In the genomic region with DNA sequence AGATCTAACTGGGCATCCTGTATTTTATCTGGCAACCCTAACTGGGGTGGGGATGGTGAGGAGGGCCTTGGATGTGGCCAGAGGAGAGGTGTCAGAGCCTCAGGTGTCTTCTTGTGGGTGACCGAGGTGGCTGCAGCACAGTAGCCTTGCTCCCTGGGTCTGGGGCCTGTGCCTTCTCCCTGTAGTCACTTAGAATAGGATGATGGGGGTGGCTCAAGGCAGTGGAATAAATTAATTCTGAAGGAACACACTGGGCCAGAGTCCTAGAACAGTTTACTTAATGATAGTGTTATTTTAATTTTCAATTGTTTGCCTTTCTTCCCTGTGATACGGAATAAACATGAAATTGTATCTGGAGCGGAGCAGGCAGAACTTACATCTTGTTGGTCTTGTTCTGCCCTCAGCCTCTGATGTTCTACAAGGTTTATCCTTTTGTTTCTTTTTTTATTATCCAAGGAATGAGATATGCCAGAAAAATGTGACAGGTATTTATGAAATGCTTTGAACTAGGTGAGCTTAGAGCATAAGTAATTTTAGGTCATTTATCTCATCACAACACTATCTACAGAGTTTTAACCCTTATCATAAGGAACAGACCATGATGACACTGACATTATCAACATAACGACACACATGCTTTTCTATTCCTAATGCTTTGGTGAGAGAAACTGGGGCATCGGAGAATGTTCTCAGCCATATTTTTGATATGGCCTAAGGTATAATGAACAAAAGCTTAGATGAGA, we compare ENCODE assay signal across 12 cellular contexts. TPM values are rescaled to one million over a fixed set of nuclear protein-coding genes. Genes with fewer than 3 reads are reported as not detected.
DNase-seq lines count a peak whose midpoint lies in the region; ATAC-seq, FAIRE-seq and TF ChIP-seq lines count a peak whose summit lies in the region.
"Had no signal": no experiment of that assay in that cellular context is flagged by ENCODE, and none has a peak within 500 bp of the region (broad histone marks: within the 10 kb centered on the region; RNA-seq: fewer than 3 reads in every experiment).

No MANE protein-coding gene starts in this region.

- POLR2A ChIA-PET in HepG2 (lab: Yijun Ruan, JAX), result no interaction called here

- no peak for FAIRE-seq in HepG2 (lab: Jason Lieb, UNC)

- H3K27ac Mint-ChIP-seq in GM23338, result no peak overlapping the region
- H3K27ac Mint-ChIP-seq: activated CD4-positive, alpha-beta T cell treated with anti-CD3 and anti-CD28 coated beads for 36 hours had no signal

- no peak for TF ChIP-seq POLR2A in HepG2 (IDR thresholded peaks at IDR 0.05; ENCODE audit: insufficient read depth in 1 of 2, low read depth in 2 of 2, low read length in 2 of 2)
- no peak for TF ChIP-seq POLR2A in right lobe of liver (IDR thresholded peaks at IDR 0.05)
- no peak for TF ChIP-seq POLR2A in vagina (IDR thresholded peaks at IDR 0.05)
- TF ChIP-seq POLR2A in ovary (IDR thresholded peaks at IDR 0.05), result no peak

- H3K9me3 Mint-ChIP-seq in GM23338, result no peaks in the 10 kb centered on the region

- in situ Hi-C loops in HepG2 (cut with HindIII; ENCODE audit: extremely low pct_ligation_motif_present, low pct_unique_long_range_greater_than_20kb), result no loop called here

- H3K79me2 ChIP-seq in HepG2 (ENCODE audit: insufficient read depth, low read length) (peaks cover 49% of the 10 kb centered on the region), parathyroid adenoma (peaks cover 12% of the 10 kb centered on the region), GM23338 (replicated peaks; ENCODE audit: insufficient read depth) (peaks cover 70% of the 10 kb centered on the region)

- DNase-seq in HepG2 (ENCODE audit: low spot score), result peak; percentile 25
- no peak for DNase-seq in right lobe of liver
- DNase-seq in left ventricle myocardium superior, result no peak
- DNase-seq in vagina (ENCODE audit: extremely low spot score in 2 of 2), result no peak
- no peak for DNase-seq in GM23338 (ENCODE audit: low spot score)
- DNase-seq in EL, result no peak
- DNase-seq in ovary, result no peak
- DNase-seq: activated CD4-positive, alpha-beta T cell treated with anti-CD3 and anti-CD28 coated beads for 36 hours; aorta; glutamatergic neuron; NCI-H226 had no signal

- no peak overlapping the region for H3K4me3 Mint-ChIP-seq in GM23338
- H3K4me3 Mint-ChIP-seq: activated CD4-positive, alpha-beta T cell treated with anti-CD3 and anti-CD28 coated beads for 36 hours had no signal

- no peaks in the 10 kb centered on the region for H3K36me3 Mint-ChIP-seq in GM23338 (ENCODE audit: low read depth)

- CTCF ChIA-PET in HepG2 (lab: Yijun Ruan, JAX; ENCODE audit: low intra/inter-chr PET ratio, low total read pairs), result no interaction called here

- H3K9ac ChIP-seq in HepG2 (ENCODE audit: insufficient read depth, low read depth, low read length) (no peak overlapping the region), parathyroid adenoma (no peak overlapping the region)

- H3K27me3 Mint-ChIP-seq in GM23338 (ENCODE audit: insufficient read depth, low read depth, poor library complexity), result peaks cover 6% of the 10 kb centered on the region
- H3K27me3 Mint-ChIP-seq: activated CD4-positive, alpha-beta T cell treated with anti-CD3 and anti-CD28 coated beads for 36 hours had no signal

- H3K36me3 ChIP-seq in HepG2 (replicated peaks in 1 of 2; ENCODE audit: control insufficient read depth in 1 of 2, insufficient read depth in 2 of 2, low read length in 2 of 2) (no peaks in the 10 kb centered on the region), right lobe of liver (no peaks in the 10 kb centered on the region), parathyroid adenoma (ENCODE audit: control insufficient read depth, insufficient read depth, low read length) (no peaks in the 10 kb centered on the region), vagina (no peaks in the 10 kb centered on the region), GM23338 (ENCODE audit: insufficient read depth) (no peaks in the 10 kb centered on the region), ovary (no peaks in the 10 kb centered on the region)

- H2AFZ ChIP-seq in HepG2 (ENCODE audit: low read length) (no peak overlapping the region), parathyroid adenoma (no peak overlapping the region), GM23338 (no peak overlapping the region)

- no peaks in the 10 kb centered on the region for H3K27me3 ChIP-seq in HepG2 (ENCODE audit: control insufficient read depth in 1 of 2, insufficient read depth in 2 of 2, low read length in 2 of 2)
- H3K27me3 ChIP-seq in right lobe of liver, result no peaks in the 10 kb centered on the region
- no peaks in the 10 kb centered on the region for H3K27me3 ChIP-seq in parathyroid adenoma (ENCODE audit: control insufficient read depth, insufficient read depth, low read length)
- H3K27me3 ChIP-seq in vagina, result no peaks in the 10 kb centered on the region
- H3K27me3 ChIP-seq in GM23338 (ENCODE audit: insufficient read depth), result no peaks in the 10 kb centered on the region
- H3K27me3 ChIP-seq in ovary, result no peaks in the 10 kb centered on the region

- TF ChIP-seq CTCF in HepG2 (CRISPR knock-in tag; IDR thresholded peaks at IDR 0.05) (no peak), right lobe of liver (IDR thresholded peaks at IDR 0.05) (no peak), parathyroid adenoma (IDR thresholded peaks at IDR 0.05) (no peak), vagina (IDR thresholded peaks at IDR 0.05) (no peak), GM23338 (conservative IDR thresholded peaks at IDR 0.05; ENCODE audit: low read depth in 2 of 2) (no peak), ovary (IDR thresholded peaks at IDR 0.05) (no peak)

- peaks cover 18% of the 10 kb centered on the region for H3K4me1 Mint-ChIP-seq in GM23338

- WGBS in HepG2 (ENCODE audit: low lambda C conversion rate), result 97% methylated on average over 5 of the region's 5 CpGs
- 61% methylated on average over 4 of the region's 5 CpGs for WGBS in right lobe of liver (ENCODE audit: insufficient coverage, low coverage, low lambda C conversion rate, missing lambda C conversion rate)
- WGBS in ovary, 3 donors, result 77 to 86% (median 85%) methylated on average over 5 of the region's 5 CpGs

- H3K4me1 ChIP-seq in HepG2 (ENCODE audit: insufficient read depth, low read length), result peaks cover 95% of the 10 kb centered on the region
- H3K4me1 ChIP-seq in right lobe of liver, result peaks cover 0 to 88% (median 17%) of the 10 kb centered on the region in 4 donors
- H3K4me1 ChIP-seq in parathyroid adenoma, result peaks cover 16% of the 10 kb centered on the region
- peaks cover 83% of the 10 kb centered on the region for H3K4me1 ChIP-seq in vagina
- H3K4me1 ChIP-seq in GM23338 (ENCODE audit: insufficient read depth), result peaks cover 13% of the 10 kb centered on the region
- peaks cover 10% of the 10 kb centered on the region for H3K4me1 ChIP-seq in ovary (ENCODE audit: insufficient read depth)

- H4K20me1 ChIP-seq in HepG2 (ENCODE audit: insufficient read depth, low read length) (no peaks in the 10 kb centered on the region), GM23338 (replicated peaks; ENCODE audit: insufficient read depth) (no peaks in the 10 kb centered on the region; the same call in 1 of the 2 replicates)

- H3F3A ChIP-seq in GM23338 (replicated peaks; ENCODE audit: low read depth), result no peaks in the 10 kb centered on the region

- H3K9me2 ChIP-seq in GM23338 (ENCODE audit: insufficient read depth), result no peaks in the 10 kb centered on the region

- no TSS peak for BruUV-seq in HepG2 (replicated peaks; lab: Mats Ljungman, UMichigan)

- TF ChIP-seq EP300 in HepG2 (IDR thresholded peaks at IDR 0.05; ENCODE audit: low read depth in 2 of 2, low read length in 2 of 2) (no peak), HepG2 (CRISPR knock-in tag; IDR thresholded peaks at IDR 0.05; ENCODE audit: borderline replicate concordance) (no peak), ovary (IDR thresholded peaks at IDR 0.05) (no peak)

- TF ChIP-seq RAD21 in HepG2 (CRISPR knock-in tag; IDR thresholded peaks at IDR 0.05), result no peak

- H3K4me2 ChIP-seq in HepG2 (ENCODE audit: low read depth, low read length), result no peak overlapping the region
- no peak overlapping the region for H3K4me2 ChIP-seq in parathyroid adenoma (ENCODE audit: low read length)
- H3K4me2 ChIP-seq in GM23338, result no peak overlapping the region

- H3K4me3 ChIP-seq in HepG2 (replicated peaks in 1 of 3; ENCODE audit: insufficient read depth in 1 of 3, low read depth in 2 of 3, low read length in 3 of 3), result no peak overlapping the region
- no peak overlapping the region for H3K4me3 ChIP-seq in right lobe of liver
- H3K4me3 ChIP-seq in parathyroid adenoma (ENCODE audit: low read depth, low read length), result no peak overlapping the region
- no peak overlapping the region for H3K4me3 ChIP-seq in vagina
- H3K4me3 ChIP-seq in GM23338, result no peak overlapping the region
- H3K4me3 ChIP-seq in ovary, result no peak overlapping the region

- H3K27ac ChIP-seq in HepG2 (ENCODE audit: extremely low read length, insufficient read depth, low read length) (peak overlapping the region; percentile 5), right lobe of liver (peak overlapping the region in 1 of 3 donors; percentile 0), parathyroid adenoma (peak overlapping the region; percentile 35), vagina (peak overlapping the region; percentile 59), GM23338 (ENCODE audit: low read depth) (no peak overlapping the region), ovary (no peak overlapping the region)

- H3K9me3 ChIP-seq in HepG2 (ENCODE audit: low read length) (no peaks in the 10 kb centered on the region), right lobe of liver (no peaks in the 10 kb centered on the region), parathyroid adenoma (ENCODE audit: control insufficient read depth, low read length) (no peaks in the 10 kb centered on the region), vagina (no peaks in the 10 kb centered on the region), ovary (no peaks in the 10 kb centered on the region)

- ATAC-seq in HepG2 (no peak), right lobe of liver (no peak), left ventricle myocardium superior (peak; percentile 12), GM23338 (no peak)
- ATAC-seq: activated CD4-positive, alpha-beta T cell treated with anti-CD3 and anti-CD28 coated beads for 36 hours had no signal

- intact Hi-C loops in HepG2 (cut with micrococcal nuclease; ENCODE audit: unreplicated experiment) (no loop called here), right lobe of liver (cut with DNase I) (no loop called here), left ventricle myocardium superior (cut with micrococcal nuclease) (loop anchor here (5.0 kb wide), 1 partner anchor 52 kb away; a partner anchor contains a TSS), vagina (cut with DNase I) (no loop called here), ovary (cut with DNase I) (no loop called here)

RNA-seq across cellular contexts. Expression of a gene that starts 51.4 kb away (rescaled TPM):
- total RNA-seq in HepG2 (2016; rRNA removed; fragmentation: Illumina TruSeq; extraction: Trizol) (4.1 and 6.6 TPM in 2 replicates), right lobe of liver (1 to 10 TPM; 5.4 to 9.6 (median 7.7) TPM), left ventricle myocardium superior (12.5 TPM), vagina (21.4 TPM), ovary (10 to 100 TPM; 10.1 to 19.3 (median 15.8) TPM)
- 2.2 and 2.4 TPM in 2 replicates for total RNA-seq in HepG2 (2016; cell fraction: cytosol; rRNA removed; fragmentation: Illumina TruSeq; extraction: Trizol; ENCODE audit: low read depth)
- total RNA-seq in HepG2 (2016; cell fraction: insoluble cytoplasmic fraction; rRNA removed; fragmentation: Illumina TruSeq; extraction: Trizol), result 4.2 and 6.0 TPM in 2 replicates
- total RNA-seq in HepG2 (2016; cell fraction: membrane; rRNA removed; fragmentation: Illumina TruSeq; extraction: Trizol), result 3.5 and 3.9 TPM in 2 replicates
- total RNA-seq in HepG2 (2016; cell fraction: nucleus; rRNA removed; fragmentation: Illumina TruSeq; extraction: Trizol), result 10.2 and 12.6 TPM in 2 replicates
- polyA plus RNA-seq in HepG2 (2011; rRNA removed) (9.2 and 12.6 TPM in 2 replicates), GM23338 (2016; fragmentation: Nextera tagmentation; extraction: Ambion mirVana) (3.1 and 3.9 TPM in 2 replicates), ovary (10 to 100 TPM in 1 of 2 donors, 1 to 10 TPM in 1; 7.6 to 18.8 TPM)
- polyA plus RNA-seq in HepG2 (2011; cell fraction: cytosol; rRNA removed), result 4.7 and 5.6 TPM in 2 replicates
- polyA plus RNA-seq in HepG2 (2011; cell fraction: nucleus; rRNA removed), result 9.3 and 10.3 TPM in 2 replicates
- 7.8 and 9.2 TPM in 2 replicates for polyA plus RNA-seq in HepG2 (2012)
- polyA plus RNA-seq in HepG2 (2016; cell fraction: cytosol; fragmentation: Illumina TruSeq; extraction: Trizol; ENCODE audit: low read depth), result 0.29 and 0.41 TPM in 2 replicates
- 6.5 and 7.8 TPM in 2 replicates for polyA plus RNA-seq in HepG2 (2016; cell fraction: insoluble cytoplasmic fraction; fragmentation: Illumina TruSeq; extraction: Trizol; ENCODE audit: low read depth)
- polyA plus RNA-seq in HepG2 (2016; cell fraction: membrane; fragmentation: Illumina TruSeq; extraction: Trizol; ENCODE audit: low read depth), result 1.3 and 1.7 TPM in 2 replicates
- polyA plus RNA-seq in HepG2 (2016; cell fraction: nucleus; fragmentation: Illumina TruSeq; extraction: Trizol; ENCODE audit: insufficient read depth, low read depth), result 9.3 TPM in 2 replicates
- polyA minus RNA-seq in HepG2 (2011; rRNA and poly(A)+ RNA removed; ENCODE audit: low replicate concordance), result 10.6 and 13.7 TPM in 2 replicates
- polyA minus RNA-seq in HepG2 (2011; cell fraction: cytosol; rRNA and poly(A)+ RNA removed), result 8.0 and 9.5 TPM in 2 replicates
- 54.5 and 56.4 TPM in 2 replicates for polyA minus RNA-seq in HepG2 (2011; cell fraction: nucleus; rRNA and poly(A)+ RNA removed)
- total RNA-seq in GM23338 (2014; rRNA removed; shearing (Covaris generic)), result 8.0 and 9.2 TPM in 2 replicates

Comparison
In these comparisons a context has a peak if more than half of its experiments do, and no peak if none do; other contexts are left out.
1. H3K27ac ChIP-seq: peak in HepG2 (single experiment), parathyroid adenoma (single experiment) and vagina (single experiment); none in GM23338 (single experiment) and ovary (0 of 2).